In the genomic region with DNA sequence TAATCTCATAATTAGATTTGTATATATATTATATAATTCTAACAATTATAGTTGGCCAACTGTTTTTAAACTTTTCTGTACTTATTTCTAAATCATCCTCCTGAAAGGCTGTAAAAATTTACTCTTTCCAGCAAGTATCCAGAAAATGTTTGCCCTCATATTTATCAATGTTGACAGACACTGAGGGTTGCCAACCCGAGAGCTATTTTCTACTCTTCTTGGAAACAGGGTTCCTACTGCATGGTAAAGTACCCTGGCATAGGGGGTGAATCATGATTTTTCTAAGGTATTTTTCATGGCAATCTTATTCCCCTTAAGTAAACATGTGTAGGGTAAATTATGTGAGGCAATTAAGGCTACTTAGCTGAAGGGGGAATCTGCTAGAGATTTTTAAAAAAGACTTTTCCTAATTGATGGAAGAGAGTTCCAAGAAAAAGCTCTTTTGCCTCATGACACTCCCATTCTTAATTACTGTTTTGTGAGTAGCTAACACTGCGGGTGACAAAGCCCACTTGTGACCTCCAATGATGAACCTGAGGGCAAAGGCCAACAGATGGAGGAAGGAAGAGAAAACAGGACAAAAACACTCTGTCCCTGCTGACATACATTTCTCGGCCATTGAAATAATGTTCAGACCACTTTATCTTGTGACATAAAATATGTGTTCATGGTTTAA, we compare ENCODE assay signal across 1 cellular context.
TF ChIP-seq lines count a peak whose summit lies in the region.

No MANE protein-coding gene starts in this region.

TF ChIP-seq in HepG2, 621 proteins besides CTCF, POLR2A, EP300 and RAD21:
- TF ChIP-seq, protein P1, sequence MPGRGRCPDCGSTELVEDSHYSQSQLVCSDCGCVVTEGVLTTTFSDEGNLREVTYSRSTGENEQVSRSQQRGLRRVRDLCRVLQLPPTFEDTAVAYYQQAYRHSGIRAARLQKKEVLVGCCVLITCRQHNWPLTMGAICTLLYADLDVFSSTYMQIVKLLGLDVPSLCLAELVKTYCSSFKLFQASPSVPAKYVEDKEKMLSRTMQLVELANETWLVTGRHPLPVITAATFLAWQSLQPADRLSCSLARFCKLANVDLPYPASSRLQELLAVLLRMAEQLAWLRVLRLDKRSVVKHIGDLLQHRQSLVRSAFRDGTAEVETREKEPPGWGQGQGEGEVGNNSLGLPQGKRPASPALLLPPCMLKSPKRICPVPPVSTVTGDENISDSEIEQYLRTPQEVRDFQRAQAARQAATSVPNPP (CRISPR knock-in tag; IDR thresholded peaks at IDR 0.05), result no peak
- TF ChIP-seq, protein P2, sequence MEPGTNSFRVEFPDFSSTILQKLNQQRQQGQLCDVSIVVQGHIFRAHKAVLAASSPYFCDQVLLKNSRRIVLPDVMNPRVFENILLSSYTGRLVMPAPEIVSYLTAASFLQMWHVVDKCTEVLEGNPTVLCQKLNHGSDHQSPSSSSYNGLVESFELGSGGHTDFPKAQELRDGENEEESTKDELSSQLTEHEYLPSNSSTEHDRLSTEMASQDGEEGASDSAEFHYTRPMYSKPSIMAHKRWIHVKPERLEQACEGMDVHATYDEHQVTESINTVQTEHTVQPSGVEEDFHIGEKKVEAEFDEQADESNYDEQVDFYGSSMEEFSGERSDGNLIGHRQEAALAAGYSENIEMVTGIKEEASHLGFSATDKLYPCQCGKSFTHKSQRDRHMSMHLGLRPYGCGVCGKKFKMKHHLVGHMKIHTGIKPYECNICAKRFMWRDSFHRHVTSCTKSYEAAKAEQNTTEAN (CRISPR knock-in tag; conservative IDR thresholded peaks at IDR 0.05), result no peak
- TF ChIP-seq ESRRA (CRISPR knock-in tag; IDR thresholded peaks at IDR 0.05; ENCODE audit: low read depth) (peak; percentile 34; the same call in 1 of the 2 replicates), NR2F6 (IDR thresholded peaks at IDR 0.05) (no peak; the same call in 1 of the 2 replicates), NR2F6 (CRISPR knock-in tag; IDR thresholded peaks at IDR 0.05) (0 out of 2 replicates have a peak, but pooled peaks have one; percentile 41), GATAD2A (CRISPR knock-in tag; IDR thresholded peaks at IDR 0.05) (0 out of 2 replicates have a peak, but pooled peaks have one; percentile 10), RARA (CRISPR knock-in tag; IDR thresholded peaks at IDR 0.05) (peak; percentile 10; the same call in 1 of the 2 replicates), NR2F1 (CRISPR knock-in tag; IDR thresholded peaks at IDR 0.05) (peak; percentile 11 to 20; a peak in 1 of 4 replicates), TAF15 (IDR thresholded peaks at IDR 0.05; ENCODE audit: low read depth, low read length, poor library complexity, severe bottlenecking) (no peak), HDAC2 (CRISPR knock-in tag; IDR thresholded peaks at IDR 0.05) (no peak), CBX5 (CRISPR knock-in tag; IDR thresholded peaks at IDR 0.05; ENCODE audit: borderline replicate concordance) (no peak), BCL6 (CRISPR knock-in tag; IDR thresholded peaks at IDR 0.05) (peak; percentile 30; the same call in 1 of the 2 replicates), ZNF703 (CRISPR knock-in tag; IDR thresholded peaks at IDR 0.05; ENCODE audit: borderline replicate concordance) (no peak), ARID2 (CRISPR knock-in tag; IDR thresholded peaks at IDR 0.05; ENCODE audit: borderline replicate concordance) (no peak), TOPORS (CRISPR knock-in tag; IDR thresholded peaks at IDR 0.05) (no peak), RBAK (CRISPR knock-in tag; IDR thresholded peaks at IDR 0.05) (no peak)
- TF ChIP-seq, protein P3, sequence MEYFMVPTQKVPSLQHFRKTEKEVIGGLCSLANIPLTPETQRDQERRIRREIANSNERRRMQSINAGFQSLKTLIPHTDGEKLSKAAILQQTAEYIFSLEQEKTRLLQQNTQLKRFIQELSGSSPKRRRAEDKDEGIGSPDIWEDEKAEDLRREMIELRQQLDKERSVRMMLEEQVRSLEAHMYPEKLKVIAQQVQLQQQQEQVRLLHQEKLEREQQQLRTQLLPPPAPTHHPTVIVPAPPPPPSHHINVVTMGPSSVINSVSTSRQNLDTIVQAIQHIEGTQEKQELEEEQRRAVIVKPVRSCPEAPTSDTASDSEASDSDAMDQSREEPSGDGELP (IDR thresholded peaks at IDR 0.05; ENCODE audit: borderline replicate concordance, low read depth), result peak; percentile 46; the same call in 1 of the 2 replicates
- TF ChIP-seq, protein P4, sequence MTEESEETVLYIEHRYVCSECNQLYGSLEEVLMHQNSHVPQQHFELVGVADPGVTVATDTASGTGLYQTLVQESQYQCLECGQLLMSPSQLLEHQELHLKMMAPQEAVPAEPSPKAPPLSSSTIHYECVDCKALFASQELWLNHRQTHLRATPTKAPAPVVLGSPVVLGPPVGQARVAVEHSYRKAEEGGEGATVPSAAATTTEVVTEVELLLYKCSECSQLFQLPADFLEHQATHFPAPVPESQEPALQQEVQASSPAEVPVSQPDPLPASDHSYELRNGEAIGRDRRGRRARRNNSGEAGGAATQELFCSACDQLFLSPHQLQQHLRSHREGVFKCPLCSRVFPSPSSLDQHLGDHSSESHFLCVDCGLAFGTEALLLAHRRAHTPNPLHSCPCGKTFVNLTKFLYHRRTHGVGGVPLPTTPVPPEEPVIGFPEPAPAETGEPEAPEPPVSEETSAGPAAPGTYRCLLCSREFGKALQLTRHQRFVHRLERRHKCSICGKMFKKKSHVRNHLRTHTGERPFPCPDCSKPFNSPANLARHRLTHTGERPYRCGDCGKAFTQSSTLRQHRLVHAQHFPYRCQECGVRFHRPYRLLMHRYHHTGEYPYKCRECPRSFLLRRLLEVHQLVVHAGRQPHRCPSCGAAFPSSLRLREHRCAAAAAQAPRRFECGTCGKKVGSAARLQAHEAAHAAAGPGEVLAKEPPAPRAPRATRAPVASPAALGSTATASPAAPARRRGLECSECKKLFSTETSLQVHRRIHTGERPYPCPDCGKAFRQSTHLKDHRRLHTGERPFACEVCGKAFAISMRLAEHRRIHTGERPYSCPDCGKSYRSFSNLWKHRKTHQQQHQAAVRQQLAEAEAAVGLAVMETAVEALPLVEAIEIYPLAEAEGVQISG (CRISPR knock-in tag; IDR thresholded peaks at IDR 0.05), result no peak
- TF ChIP-seq, protein P5, sequence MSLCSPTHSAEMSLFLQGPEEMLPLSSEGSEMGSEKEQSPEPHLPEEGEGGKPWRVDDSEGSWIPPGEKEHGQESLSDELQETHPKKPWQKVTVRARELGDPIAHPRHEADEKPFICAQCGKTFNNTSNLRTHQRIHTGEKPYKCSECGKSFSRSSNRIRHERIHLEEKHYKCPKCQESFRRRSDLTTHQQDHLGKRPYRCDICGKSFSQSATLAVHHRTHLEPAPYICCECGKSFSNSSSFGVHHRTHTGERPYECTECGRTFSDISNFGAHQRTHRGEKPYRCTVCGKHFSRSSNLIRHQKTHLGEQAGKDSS (CRISPR knock-in tag; IDR thresholded peaks at IDR 0.05; ENCODE audit: borderline replicate concordance, low read depth), result no peak
- TF ChIP-seq, protein P6, sequence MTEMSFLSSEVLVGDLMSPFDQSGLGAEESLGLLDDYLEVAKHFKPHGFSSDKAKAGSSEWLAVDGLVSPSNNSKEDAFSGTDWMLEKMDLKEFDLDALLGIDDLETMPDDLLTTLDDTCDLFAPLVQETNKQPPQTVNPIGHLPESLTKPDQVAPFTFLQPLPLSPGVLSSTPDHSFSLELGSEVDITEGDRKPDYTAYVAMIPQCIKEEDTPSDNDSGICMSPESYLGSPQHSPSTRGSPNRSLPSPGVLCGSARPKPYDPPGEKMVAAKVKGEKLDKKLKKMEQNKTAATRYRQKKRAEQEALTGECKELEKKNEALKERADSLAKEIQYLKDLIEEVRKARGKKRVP (CRISPR knock-in tag; IDR thresholded peaks at IDR 0.05), result no peak
- TF ChIP-seq, protein P7, sequence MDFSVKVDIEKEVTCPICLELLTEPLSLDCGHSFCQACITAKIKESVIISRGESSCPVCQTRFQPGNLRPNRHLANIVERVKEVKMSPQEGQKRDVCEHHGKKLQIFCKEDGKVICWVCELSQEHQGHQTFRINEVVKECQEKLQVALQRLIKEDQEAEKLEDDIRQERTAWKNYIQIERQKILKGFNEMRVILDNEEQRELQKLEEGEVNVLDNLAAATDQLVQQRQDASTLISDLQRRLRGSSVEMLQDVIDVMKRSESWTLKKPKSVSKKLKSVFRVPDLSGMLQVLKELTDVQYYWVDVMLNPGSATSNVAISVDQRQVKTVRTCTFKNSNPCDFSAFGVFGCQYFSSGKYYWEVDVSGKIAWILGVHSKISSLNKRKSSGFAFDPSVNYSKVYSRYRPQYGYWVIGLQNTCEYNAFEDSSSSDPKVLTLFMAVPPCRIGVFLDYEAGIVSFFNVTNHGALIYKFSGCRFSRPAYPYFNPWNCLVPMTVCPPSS (IDR thresholded peaks at IDR 0.05), result no peak
- TF ChIP-seq, protein P8, sequence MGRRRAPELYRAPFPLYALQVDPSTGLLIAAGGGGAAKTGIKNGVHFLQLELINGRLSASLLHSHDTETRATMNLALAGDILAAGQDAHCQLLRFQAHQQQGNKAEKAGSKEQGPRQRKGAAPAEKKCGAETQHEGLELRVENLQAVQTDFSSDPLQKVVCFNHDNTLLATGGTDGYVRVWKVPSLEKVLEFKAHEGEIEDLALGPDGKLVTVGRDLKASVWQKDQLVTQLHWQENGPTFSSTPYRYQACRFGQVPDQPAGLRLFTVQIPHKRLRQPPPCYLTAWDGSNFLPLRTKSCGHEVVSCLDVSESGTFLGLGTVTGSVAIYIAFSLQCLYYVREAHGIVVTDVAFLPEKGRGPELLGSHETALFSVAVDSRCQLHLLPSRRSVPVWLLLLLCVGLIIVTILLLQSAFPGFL (CRISPR knock-in tag; IDR thresholded peaks at IDR 0.05), result no peak
